8 cellular contexts compared by ENCODE assay signal in genomic region chr7:100673942-100674431, GRCh38. TPM values are rescaled to one million over a fixed set of nuclear protein-coding genes. Genes with fewer than 3 reads are reported as not detected.
DNase-seq lines count a peak whose midpoint lies in the region; ATAC-seq and TF ChIP-seq lines count a peak whose summit lies in the region.

No MANE protein-coding gene starts in this region.

- no peak for TF ChIP-seq CTCF in thoracic aorta (IDR thresholded peaks at IDR 0.05)

- peaks cover 27% of the 10 kb centered on the region for H3K4me1 Mint-ChIP-seq in dendritic cell treated with granulocyte-macrophage colony-stimulating factor and Interleukin-4, amounts not matched to agents 40 ng/mL and 50 ng/mL, for 4 days (ENCODE audit: low read depth)
- peaks cover 8% of the 10 kb centered on the region for H3K4me1 Mint-ChIP-seq in memory B cell

- H3K27ac Mint-ChIP-seq in dendritic cell treated with granulocyte-macrophage colony-stimulating factor and Interleukin-4, amounts not matched to agents 40 ng/mL and 50 ng/mL, for 4 days, result peak overlapping the region; percentile 96
- H3K27ac Mint-ChIP-seq in memory B cell, result peak overlapping the region; percentile 93

- H3K9me3 ChIP-seq in thoracic aorta, result no peaks in the 10 kb centered on the region

- H3K4me1 ChIP-seq in thoracic aorta (ENCODE audit: control insufficient read depth in 1 of 2, low read depth in 2 of 2), result peaks cover 7 to 8% of the 10 kb centered on the region in 2 donors

- ATAC-seq in HG03039 (IDR thresholded peaks at IDR 0.05; ENCODE audit: unreplicated experiment), result peak; percentile 3
- ATAC-seq in memory B cell (ENCODE audit: low read depth), result no peak
- peak; percentile 7 for ATAC-seq in thoracic aorta (ENCODE audit: insufficient number of reproducible peaks, low FRiP score, low read depth)

- H3K27me3 Mint-ChIP-seq in dendritic cell treated with granulocyte-macrophage colony-stimulating factor and Interleukin-4, amounts not matched to agents 40 ng/mL and 50 ng/mL, for 4 days, result peaks cover 8% of the 10 kb centered on the region
- H3K27me3 Mint-ChIP-seq in memory B cell, result no peaks in the 10 kb centered on the region

- peaks cover 49% of the 10 kb centered on the region for H3K36me3 Mint-ChIP-seq in dendritic cell treated with granulocyte-macrophage colony-stimulating factor and Interleukin-4, amounts not matched to agents 40 ng/mL and 50 ng/mL, for 4 days (ENCODE audit: low read depth)
- peaks cover 8% of the 10 kb centered on the region for H3K36me3 Mint-ChIP-seq in memory B cell

- peaks cover 25% of the 10 kb centered on the region for H3K36me3 ChIP-seq in thoracic aorta

- H3K27ac ChIP-seq in thoracic aorta, result peak overlapping the region; percentile 97 to 98

- peak overlapping the region; percentile 92 for H3K4me3 ChIP-seq in thoracic aorta

- intact Hi-C loops in dendritic cell treated with granulocyte-macrophage colony-stimulating factor and Interleukin-4, amounts not matched to agents 40 ng/mL and 50 ng/mL, for 4 days (cut with micrococcal nuclease), result loop anchor here (1.0 to 10.0 kb wide), 4 partner anchors 41 to 247 kb away; partner anchors contain the start of genes FBXO24, LRCH4, MEPCE and MOSPD3

- peak overlapping the region; percentile 91 for H3K4me3 Mint-ChIP-seq in dendritic cell treated with granulocyte-macrophage colony-stimulating factor and Interleukin-4, amounts not matched to agents 40 ng/mL and 50 ng/mL, for 4 days
- H3K4me3 Mint-ChIP-seq in memory B cell, result peak overlapping the region; percentile 100

- no peaks in the 10 kb centered on the region for H3K9me3 Mint-ChIP-seq in dendritic cell treated with granulocyte-macrophage colony-stimulating factor and Interleukin-4, amounts not matched to agents 40 ng/mL and 50 ng/mL, for 4 days
- H3K9me3 Mint-ChIP-seq in memory B cell, result no peaks in the 10 kb centered on the region

- no peaks in the 10 kb centered on the region for H3K27me3 ChIP-seq in thoracic aorta (replicated peaks; ENCODE audit: insufficient read depth)

- peak; percentile 50 for DNase-seq in Daoy (ENCODE audit: low read depth)
- DNase-seq in T-helper 22 cell (ENCODE audit: low read depth), result peak; percentile 32
- no peak for DNase-seq in memory B cell (ENCODE audit: low spot score in 2 of 2)
- no peak for DNase-seq in thoracic aorta (ENCODE audit: low spot score)
- no peak for DNase-seq in OCI-M2 (lab: John Stamatoyannopoulos, UW; ENCODE audit: unreplicated experiment)
- DNase-seq in occipital lobe (lab: John Stamatoyannopoulos, UW), result no peak

RNA-seq across cellular contexts. Expression of gene GNB2, which starts 0.4 kb away (rescaled TPM):
- total RNA-seq in Daoy (2014; rRNA removed; shearing (Covaris generic)), result 58.9 and 77.1 TPM in 2 replicates
- total RNA-seq in thoracic aorta (100 to 1,000 TPM; 176 to 255 TPM), occipital lobe (57.7 TPM)

RNA-seq across cellular contexts. Expression of gene ACTL6B, which starts 17.7 kb away (rescaled TPM):
- not detected in 2 replicates for total RNA-seq in Daoy (2014; rRNA removed; shearing (Covaris generic))
- not detected for total RNA-seq in thoracic aorta
- 109 TPM for total RNA-seq in occipital lobe

RNA-seq across cellular contexts. Expression of gene GIGYF1, which starts 20.1 kb away (rescaled TPM):
- 12.0 and 27.3 TPM in 2 replicates for total RNA-seq in Daoy (2014; rRNA removed; shearing (Covaris generic))
- 10 to 100 TPM; 35.7 to 40.7 TPM for total RNA-seq in thoracic aorta
- total RNA-seq in occipital lobe, result 15.4 TPM

RNA-seq across cellular contexts. Expression of gene POP7, which starts 31.9 kb away (rescaled TPM):
- 146 and 197 TPM in 2 replicates for total RNA-seq in Daoy (2014; rRNA removed; shearing (Covaris generic))
- 10 to 100 TPM; 19.6 to 21.0 TPM for total RNA-seq in thoracic aorta
- 41.5 TPM for total RNA-seq in occipital lobe

RNA-seq across cellular contexts. Expression of gene TFR2, which starts 32.6 kb away (rescaled TPM):
- 2.4 and 4.6 TPM in 2 replicates for total RNA-seq in Daoy (2014; rRNA removed; shearing (Covaris generic))
- 1 to 10 TPM in 1 of 2 donors, under 1 TPM in 1; 0.35 to 1.9 TPM for total RNA-seq in thoracic aorta
- 5.3 TPM for total RNA-seq in occipital lobe

Comparison
In these comparisons a context has a peak if more than half of its experiments do, and no peak if none do; other contexts are left out.
1. DNase-seq: peak in Daoy (single experiment) and T-helper 22 cell (single experiment); none in memory B cell (0 of 2), thoracic aorta (single experiment), OCI-M2 (single experiment) and occipital lobe (single experiment).
2. RNA of gene ACTL6B, which starts 17.7 kb away (total RNA-seq): 109 TPM in occipital lobe (single experiment); not detected in Daoy and not detected in thoracic aorta; every median in the first group is over 100 times any median in the second.